ENCODE assay signal across 1 cellular context in the genomic region with DNA sequence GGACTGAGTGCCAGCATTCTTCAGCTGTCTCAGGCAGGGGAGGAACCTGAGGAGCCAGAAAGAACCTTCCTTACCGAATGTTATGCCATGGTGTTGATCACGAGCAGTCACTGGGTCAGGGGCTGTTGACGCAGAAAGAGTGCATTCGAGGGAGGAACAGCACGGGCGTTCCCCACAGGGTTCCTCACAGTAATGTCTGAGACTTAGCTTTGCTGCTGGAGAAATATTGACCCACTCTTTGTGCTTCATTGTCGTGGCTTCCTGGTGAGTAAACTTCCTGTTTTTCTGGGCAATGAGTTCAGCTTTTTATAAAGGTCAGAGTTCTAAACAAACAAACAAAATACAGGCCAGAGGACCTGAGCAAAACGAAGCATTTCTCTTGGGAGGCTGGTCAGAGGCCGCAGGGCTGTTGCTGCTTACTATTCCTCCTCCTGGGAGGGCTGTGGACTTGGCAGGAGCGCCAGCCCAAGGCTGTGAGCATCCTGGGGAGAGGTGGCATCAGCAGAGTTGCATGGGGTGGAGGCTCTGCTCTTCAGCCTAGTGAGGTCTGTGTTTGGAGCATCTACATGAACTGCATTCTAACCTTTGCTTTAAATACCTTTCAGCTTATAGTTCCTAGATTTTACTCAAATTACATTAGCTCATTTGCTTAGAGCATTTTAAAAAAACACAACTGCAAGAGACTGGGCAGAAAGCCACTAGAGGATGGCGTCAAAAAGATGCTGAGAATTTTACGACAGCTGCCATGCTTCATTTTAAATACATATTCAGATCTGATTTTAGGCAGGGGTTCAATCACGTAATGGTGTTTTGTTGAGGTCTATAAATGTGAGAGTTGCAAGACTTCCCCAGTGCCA.
TF ChIP-seq lines count a peak whose summit lies in the region.

No MANE protein-coding gene starts in this region.

TF ChIP-seq in IMR-90, 13 proteins besides CTCF, POLR2A, EP300 and RAD21:
- TF ChIP-seq MAFK (IDR thresholded peaks at IDR 0.05; ENCODE audit: low read depth, low read length): no peak
- TF ChIP-seq BHLHE40 (IDR thresholded peaks at IDR 0.05; ENCODE audit: low read depth, low read length): no peak
- TF ChIP-seq MAZ (IDR thresholded peaks at IDR 0.05; ENCODE audit: borderline replicate concordance, low read depth, low read length): no peak
- no peak for TF ChIP-seq CEBPB (IDR thresholded peaks at IDR 0.05; ENCODE audit: low read depth, low read length)
- TF ChIP-seq CHD1 (IDR thresholded peaks at IDR 0.05; ENCODE audit: low read depth, low read length): no peak
- TF ChIP-seq FOS (IDR thresholded peaks at IDR 0.05; ENCODE audit: low read depth, low read length): no peak
- TF ChIP-seq, protein P1, sequence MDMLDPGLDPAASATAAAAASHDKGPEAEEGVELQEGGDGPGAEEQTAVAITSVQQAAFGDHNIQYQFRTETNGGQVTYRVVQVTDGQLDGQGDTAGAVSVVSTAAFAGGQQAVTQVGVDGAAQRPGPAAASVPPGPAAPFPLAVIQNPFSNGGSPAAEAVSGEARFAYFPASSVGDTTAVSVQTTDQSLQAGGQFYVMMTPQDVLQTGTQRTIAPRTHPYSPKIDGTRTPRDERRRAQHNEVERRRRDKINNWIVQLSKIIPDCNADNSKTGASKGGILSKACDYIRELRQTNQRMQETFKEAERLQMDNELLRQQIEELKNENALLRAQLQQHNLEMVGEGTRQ (IDR thresholded peaks at IDR 0.05; ENCODE audit: low read depth, low read length): no peak
- TF ChIP-seq, protein P2, sequence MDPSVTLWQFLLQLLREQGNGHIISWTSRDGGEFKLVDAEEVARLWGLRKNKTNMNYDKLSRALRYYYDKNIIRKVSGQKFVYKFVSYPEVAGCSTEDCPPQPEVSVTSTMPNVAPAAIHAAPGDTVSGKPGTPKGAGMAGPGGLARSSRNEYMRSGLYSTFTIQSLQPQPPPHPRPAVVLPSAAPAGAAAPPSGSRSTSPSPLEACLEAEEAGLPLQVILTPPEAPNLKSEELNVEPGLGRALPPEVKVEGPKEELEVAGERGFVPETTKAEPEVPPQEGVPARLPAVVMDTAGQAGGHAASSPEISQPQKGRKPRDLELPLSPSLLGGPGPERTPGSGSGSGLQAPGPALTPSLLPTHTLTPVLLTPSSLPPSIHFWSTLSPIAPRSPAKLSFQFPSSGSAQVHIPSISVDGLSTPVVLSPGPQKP (IDR thresholded peaks at IDR 0.05; ENCODE audit: borderline replicate concordance, low read depth, low read length): no peak
- TF ChIP-seq NFE2L2 (IDR thresholded peaks at IDR 0.05; ENCODE audit: low read depth, low read length): no peak
- no peak for TF ChIP-seq SMC3 (IDR thresholded peaks at IDR 0.05; ENCODE audit: low read depth, low read length)
- no peak for TF ChIP-seq RFX5 (IDR thresholded peaks at IDR 0.05; ENCODE audit: low read depth, low read length)
- no peak for TF ChIP-seq RCOR1 (IDR thresholded peaks at IDR 0.05; ENCODE audit: insufficient replicate concordance, low read length)
- no peak for TF ChIP-seq MXI1 (IDR thresholded peaks at IDR 0.05; ENCODE audit: borderline replicate concordance, low read depth, low read length)
